1 cellular context compared by ENCODE assay signal in the genomic region with DNA sequence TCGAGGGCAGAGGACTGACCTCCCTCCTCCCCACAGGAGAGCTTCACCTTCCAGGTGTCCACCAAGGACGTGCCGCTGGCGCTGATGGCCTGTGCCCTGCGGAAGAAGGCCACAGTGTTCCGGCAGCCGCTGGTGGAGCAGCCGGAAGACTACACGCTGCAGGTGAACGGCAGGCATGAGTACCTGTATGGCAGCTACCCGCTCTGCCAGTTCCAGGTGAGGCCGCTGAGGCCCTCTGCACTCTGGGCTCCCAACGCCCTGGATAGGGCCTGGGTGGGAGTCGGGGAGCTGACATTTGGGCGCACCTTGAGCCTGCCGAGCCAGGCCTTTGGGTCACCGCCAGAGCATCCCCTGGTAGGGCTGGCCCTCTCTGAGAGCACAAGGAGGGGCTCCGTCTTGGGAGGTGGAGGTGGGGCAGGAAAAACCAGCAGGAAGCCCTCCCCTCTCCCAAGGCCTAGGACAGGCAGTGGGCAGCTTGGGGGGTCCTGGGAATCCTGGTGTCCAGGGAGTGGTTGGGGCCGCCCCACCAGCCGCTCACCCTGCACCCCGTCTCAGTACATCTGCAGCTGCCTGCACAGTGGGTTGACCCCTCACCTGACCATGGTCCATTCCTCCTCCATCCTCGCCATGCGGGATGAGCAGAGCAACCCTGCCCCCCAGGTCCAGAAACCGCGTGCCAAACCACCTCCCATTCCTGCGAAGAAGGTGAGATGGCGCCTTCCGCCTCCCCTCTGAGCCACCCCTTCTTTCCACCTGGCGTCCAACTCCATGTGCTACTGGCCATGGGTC.
TF ChIP-seq lines count a peak whose summit lies in the region.

No MANE protein-coding gene starts in this region.

TF ChIP-seq in K562, 482 proteins besides CTCF, POLR2A, EP300 and RAD21 (continued from another document and continues in another):
- TF ChIP-seq, protein P1, sequence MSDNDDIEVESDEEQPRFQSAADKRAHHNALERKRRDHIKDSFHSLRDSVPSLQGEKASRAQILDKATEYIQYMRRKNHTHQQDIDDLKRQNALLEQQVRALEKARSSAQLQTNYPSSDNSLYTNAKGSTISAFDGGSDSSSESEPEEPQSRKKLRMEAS (CRISPR knock-in tag; IDR thresholded peaks at IDR 0.05) = peak; percentile 78; the same call in 1 of the 2 replicates
- TF ChIP-seq TAF7 (tag; IDR thresholded peaks at IDR 0.05) (no peak), SIN3A (IDR thresholded peaks at IDR 0.05; ENCODE audit: borderline replicate concordance in 2 of 2, control insufficient read depth in 1 of 2, low read depth in 2 of 2, low read length in 2 of 2) (no peak), MAZ (CRISPR knock-in tag; conservative IDR thresholded peaks at IDR 0.05 in 1 of 2, IDR thresholded peaks at IDR 0.05 in 1 of 2) (no peak), SMARCA4 (IDR thresholded peaks at IDR 0.05) (no peak), MTA1 (IDR thresholded peaks at IDR 0.05; ENCODE audit: borderline replicate concordance) (no peak), PTRF (tag; IDR thresholded peaks at IDR 0.05) (no peak), BRD4 (IDR thresholded peaks at IDR 0.05) (no peak), KLF1 (tag; IDR thresholded peaks at IDR 0.05) (no peak), LCOR (CRISPR knock-in tag; IDR thresholded peaks at IDR 0.05) (no peak), WHSC1 (IDR thresholded peaks at IDR 0.05; ENCODE audit: low read length) (no peak), RFX7 (CRISPR knock-in tag; IDR thresholded peaks at IDR 0.05) (no peak), COPS2 (conservative IDR thresholded peaks at IDR 0.05) (no peak), MAFK (IDR thresholded peaks at IDR 0.05; ENCODE audit: low read length) (no peak), ARHGAP35 (IDR thresholded peaks at IDR 0.05; ENCODE audit: partially characterized antibody) (no peak), DACH1 (IDR thresholded peaks at IDR 0.05; ENCODE audit: partially characterized antibody) (no peak), TBP (optimal IDR thresholded peaks at IDR 0.05; ENCODE audit: low read depth, low read length) (no peak), RB1 (IDR thresholded peaks at IDR 0.05; ENCODE audit: low read depth) (no peak; the same call in 1 of the 2 replicates), SUPT5H (IDR thresholded peaks at IDR 0.05) (no peak), GTF2F1 (IDR thresholded peaks at IDR 0.05; ENCODE audit: low read depth, low read length) (no peak), ZFP1 (CRISPR knock-in tag; IDR thresholded peaks at IDR 0.05) (no peak), STAG1 (CRISPR knock-in tag; IDR thresholded peaks at IDR 0.05; ENCODE audit: borderline replicate concordance) (no peak), ERF (CRISPR knock-in tag; IDR thresholded peaks at IDR 0.05) (peak; percentile 64), XRCC4 (IDR thresholded peaks at IDR 0.05; ENCODE audit: extremely low read depth, insufficient read depth, insufficient read length) (no peak), ZFX (CRISPR knock-in tag; IDR thresholded peaks at IDR 0.05) (no peak), U2AF1 (optimal IDR thresholded peaks at IDR 0.05; ENCODE audit: low read depth, low read length) (no peak), ZNF24 (IDR thresholded peaks at IDR 0.05) (no peak), HMGN3 (IDR thresholded peaks at IDR 0.05; ENCODE audit: borderline replicate concordance, extremely low read depth, insufficient read length, low read depth, low read length) (no peak), SMARCC2 (IDR thresholded peaks at IDR 0.05; ENCODE audit: low read depth) (no peak), RAD51 (IDR thresholded peaks at IDR 0.05; ENCODE audit: borderline replicate concordance, low read depth) (no peak), PHF20 (IDR thresholded peaks at IDR 0.05; ENCODE audit: partially characterized antibody) (no peak), TBL1XR1 (IDR thresholded peaks at IDR 0.05; ENCODE audit: low read length in 2 of 2) (0 out of 4 replicates have a peak, but pooled peaks of 1 of the 2 experiments have one; percentile 13), SNRNP70 (optimal IDR thresholded peaks at IDR 0.05; ENCODE audit: low read depth, low read length) (no peak), RBM17 (IDR thresholded peaks at IDR 0.05; ENCODE audit: borderline replicate concordance, low read depth, low read length) (no peak), ZNF232 (CRISPR knock-in tag; IDR thresholded peaks at IDR 0.05) (no peak), HDGF (IDR thresholded peaks at IDR 0.05) (no peak), ZNF253 (CRISPR knock-in tag; conservative IDR thresholded peaks at IDR 0.05) (no peak)
- TF ChIP-seq, protein P2, sequence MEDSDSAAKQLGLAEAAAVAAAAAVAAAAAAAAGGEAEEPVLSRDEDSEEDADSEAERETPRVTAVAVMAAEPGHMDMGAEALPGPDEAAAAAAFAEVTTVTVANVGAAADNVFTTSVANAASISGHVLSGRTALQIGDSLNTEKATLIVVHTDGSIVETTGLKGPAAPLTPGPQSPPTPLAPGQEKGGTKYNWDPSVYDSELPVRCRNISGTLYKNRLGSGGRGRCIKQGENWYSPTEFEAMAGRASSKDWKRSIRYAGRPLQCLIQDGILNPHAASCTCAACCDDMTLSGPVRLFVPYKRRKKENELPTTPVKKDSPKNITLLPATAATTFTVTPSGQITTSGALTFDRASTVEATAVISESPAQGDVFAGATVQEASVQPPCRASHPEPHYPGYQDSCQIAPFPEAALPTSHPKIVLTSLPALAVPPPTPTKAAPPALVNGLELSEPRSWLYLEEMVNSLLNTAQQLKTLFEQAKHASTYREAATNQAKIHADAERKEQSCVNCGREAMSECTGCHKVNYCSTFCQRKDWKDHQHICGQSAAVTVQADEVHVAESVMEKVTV (CRISPR knock-in tag; IDR thresholded peaks at IDR 0.05) = no peak
- TF ChIP-seq, protein P3, sequence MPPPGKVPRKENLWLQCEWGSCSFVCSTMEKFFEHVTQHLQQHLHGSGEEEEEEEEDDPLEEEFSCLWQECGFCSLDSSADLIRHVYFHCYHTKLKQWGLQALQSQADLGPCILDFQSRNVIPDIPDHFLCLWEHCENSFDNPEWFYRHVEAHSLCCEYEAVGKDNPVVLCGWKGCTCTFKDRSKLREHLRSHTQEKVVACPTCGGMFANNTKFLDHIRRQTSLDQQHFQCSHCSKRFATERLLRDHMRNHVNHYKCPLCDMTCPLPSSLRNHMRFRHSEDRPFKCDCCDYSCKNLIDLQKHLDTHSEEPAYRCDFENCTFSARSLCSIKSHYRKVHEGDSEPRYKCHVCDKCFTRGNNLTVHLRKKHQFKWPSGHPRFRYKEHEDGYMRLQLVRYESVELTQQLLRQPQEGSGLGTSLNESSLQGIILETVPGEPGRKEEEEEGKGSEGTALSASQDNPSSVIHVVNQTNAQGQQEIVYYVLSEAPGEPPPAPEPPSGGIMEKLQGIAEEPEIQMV (tag; conservative IDR thresholded peaks at IDR 0.05; ENCODE audit: low read depth) = 0 out of 2 replicates have a peak, but pooled peaks have one; percentile 22
- TF ChIP-seq, protein P4, sequence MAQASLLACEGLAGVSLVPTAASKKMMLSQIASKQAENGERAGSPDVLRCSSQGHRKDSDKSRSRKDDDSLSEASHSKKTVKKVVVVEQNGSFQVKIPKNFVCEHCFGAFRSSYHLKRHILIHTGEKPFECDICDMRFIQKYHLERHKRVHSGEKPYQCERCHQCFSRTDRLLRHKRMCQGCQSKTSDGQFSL (CRISPR knock-in tag; IDR thresholded peaks at IDR 0.05) = no peak
- TF ChIP-seq, protein P4 (tag; IDR thresholded peaks at IDR 0.05) = no peak
- TF ChIP-seq, protein P5, sequence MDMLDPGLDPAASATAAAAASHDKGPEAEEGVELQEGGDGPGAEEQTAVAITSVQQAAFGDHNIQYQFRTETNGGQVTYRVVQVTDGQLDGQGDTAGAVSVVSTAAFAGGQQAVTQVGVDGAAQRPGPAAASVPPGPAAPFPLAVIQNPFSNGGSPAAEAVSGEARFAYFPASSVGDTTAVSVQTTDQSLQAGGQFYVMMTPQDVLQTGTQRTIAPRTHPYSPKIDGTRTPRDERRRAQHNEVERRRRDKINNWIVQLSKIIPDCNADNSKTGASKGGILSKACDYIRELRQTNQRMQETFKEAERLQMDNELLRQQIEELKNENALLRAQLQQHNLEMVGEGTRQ (CRISPR knock-in tag; IDR thresholded peaks at IDR 0.05) = no peak
- TF ChIP-seq, protein P6, sequence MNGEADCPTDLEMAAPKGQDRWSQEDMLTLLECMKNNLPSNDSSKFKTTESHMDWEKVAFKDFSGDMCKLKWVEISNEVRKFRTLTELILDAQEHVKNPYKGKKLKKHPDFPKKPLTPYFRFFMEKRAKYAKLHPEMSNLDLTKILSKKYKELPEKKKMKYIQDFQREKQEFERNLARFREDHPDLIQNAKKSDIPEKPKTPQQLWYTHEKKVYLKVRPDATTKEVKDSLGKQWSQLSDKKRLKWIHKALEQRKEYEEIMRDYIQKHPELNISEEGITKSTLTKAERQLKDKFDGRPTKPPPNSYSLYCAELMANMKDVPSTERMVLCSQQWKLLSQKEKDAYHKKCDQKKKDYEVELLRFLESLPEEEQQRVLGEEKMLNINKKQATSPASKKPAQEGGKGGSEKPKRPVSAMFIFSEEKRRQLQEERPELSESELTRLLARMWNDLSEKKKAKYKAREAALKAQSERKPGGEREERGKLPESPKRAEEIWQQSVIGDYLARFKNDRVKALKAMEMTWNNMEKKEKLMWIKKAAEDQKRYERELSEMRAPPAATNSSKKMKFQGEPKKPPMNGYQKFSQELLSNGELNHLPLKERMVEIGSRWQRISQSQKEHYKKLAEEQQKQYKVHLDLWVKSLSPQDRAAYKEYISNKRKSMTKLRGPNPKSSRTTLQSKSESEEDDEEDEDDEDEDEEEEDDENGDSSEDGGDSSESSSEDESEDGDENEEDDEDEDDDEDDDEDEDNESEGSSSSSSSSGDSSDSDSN (IDR thresholded peaks at IDR 0.05; ENCODE audit: borderline replicate concordance in 1 of 2, low read depth in 2 of 2, low read length in 2 of 2) = no peak
- TF ChIP-seq, protein P7, sequence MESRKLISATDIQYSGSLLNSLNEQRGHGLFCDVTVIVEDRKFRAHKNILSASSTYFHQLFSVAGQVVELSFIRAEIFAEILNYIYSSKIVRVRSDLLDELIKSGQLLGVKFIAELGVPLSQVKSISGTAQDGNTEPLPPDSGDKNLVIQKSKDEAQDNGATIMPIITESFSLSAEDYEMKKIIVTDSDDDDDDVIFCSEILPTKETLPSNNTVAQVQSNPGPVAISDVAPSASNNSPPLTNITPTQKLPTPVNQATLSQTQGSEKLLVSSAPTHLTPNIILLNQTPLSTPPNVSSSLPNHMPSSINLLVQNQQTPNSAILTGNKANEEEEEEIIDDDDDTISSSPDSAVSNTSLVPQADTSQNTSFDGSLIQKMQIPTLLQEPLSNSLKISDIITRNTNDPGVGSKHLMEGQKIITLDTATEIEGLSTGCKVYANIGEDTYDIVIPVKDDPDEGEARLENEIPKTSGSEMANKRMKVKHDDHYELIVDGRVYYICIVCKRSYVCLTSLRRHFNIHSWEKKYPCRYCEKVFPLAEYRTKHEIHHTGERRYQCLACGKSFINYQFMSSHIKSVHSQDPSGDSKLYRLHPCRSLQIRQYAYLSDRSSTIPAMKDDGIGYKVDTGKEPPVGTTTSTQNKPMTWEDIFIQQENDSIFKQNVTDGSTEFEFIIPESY (CRISPR knock-in tag; IDR thresholded peaks at IDR 0.05) = peak; percentile 85
- TF ChIP-seq, protein P8, sequence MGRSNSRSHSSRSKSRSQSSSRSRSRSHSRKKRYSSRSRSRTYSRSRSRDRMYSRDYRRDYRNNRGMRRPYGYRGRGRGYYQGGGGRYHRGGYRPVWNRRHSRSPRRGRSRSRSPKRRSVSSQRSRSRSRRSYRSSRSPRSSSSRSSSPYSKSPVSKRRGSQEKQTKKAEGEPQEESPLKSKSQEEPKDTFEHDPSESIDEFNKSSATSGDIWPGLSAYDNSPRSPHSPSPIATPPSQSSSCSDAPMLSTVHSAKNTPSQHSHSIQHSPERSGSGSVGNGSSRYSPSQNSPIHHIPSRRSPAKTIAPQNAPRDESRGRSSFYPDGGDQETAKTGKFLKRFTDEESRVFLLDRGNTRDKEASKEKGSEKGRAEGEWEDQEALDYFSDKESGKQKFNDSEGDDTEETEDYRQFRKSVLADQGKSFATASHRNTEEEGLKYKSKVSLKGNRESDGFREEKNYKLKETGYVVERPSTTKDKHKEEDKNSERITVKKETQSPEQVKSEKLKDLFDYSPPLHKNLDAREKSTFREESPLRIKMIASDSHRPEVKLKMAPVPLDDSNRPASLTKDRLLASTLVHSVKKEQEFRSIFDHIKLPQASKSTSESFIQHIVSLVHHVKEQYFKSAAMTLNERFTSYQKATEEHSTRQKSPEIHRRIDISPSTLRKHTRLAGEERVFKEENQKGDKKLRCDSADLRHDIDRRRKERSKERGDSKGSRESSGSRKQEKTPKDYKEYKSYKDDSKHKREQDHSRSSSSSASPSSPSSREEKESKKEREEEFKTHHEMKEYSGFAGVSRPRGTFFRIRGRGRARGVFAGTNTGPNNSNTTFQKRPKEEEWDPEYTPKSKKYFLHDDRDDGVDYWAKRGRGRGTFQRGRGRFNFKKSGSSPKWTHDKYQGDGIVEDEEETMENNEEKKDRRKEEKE (IDR thresholded peaks at IDR 0.05; ENCODE audit: borderline replicate concordance in 1 of 2, control insufficient read depth in 1 of 2, low read depth in 2 of 2, low read length in 1 of 2) = no peak
- TF ChIP-seq, protein P9, sequence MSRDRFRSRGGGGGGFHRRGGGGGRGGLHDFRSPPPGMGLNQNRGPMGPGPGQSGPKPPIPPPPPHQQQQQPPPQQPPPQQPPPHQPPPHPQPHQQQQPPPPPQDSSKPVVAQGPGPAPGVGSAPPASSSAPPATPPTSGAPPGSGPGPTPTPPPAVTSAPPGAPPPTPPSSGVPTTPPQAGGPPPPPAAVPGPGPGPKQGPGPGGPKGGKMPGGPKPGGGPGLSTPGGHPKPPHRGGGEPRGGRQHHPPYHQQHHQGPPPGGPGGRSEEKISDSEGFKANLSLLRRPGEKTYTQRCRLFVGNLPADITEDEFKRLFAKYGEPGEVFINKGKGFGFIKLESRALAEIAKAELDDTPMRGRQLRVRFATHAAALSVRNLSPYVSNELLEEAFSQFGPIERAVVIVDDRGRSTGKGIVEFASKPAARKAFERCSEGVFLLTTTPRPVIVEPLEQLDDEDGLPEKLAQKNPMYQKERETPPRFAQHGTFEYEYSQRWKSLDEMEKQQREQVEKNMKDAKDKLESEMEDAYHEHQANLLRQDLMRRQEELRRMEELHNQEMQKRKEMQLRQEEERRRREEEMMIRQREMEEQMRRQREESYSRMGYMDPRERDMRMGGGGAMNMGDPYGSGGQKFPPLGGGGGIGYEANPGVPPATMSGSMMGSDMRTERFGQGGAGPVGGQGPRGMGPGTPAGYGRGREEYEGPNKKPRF (IDR thresholded peaks at IDR 0.05; ENCODE audit: low read depth, low read length) = no peak
- TF ChIP-seq, protein P10, sequence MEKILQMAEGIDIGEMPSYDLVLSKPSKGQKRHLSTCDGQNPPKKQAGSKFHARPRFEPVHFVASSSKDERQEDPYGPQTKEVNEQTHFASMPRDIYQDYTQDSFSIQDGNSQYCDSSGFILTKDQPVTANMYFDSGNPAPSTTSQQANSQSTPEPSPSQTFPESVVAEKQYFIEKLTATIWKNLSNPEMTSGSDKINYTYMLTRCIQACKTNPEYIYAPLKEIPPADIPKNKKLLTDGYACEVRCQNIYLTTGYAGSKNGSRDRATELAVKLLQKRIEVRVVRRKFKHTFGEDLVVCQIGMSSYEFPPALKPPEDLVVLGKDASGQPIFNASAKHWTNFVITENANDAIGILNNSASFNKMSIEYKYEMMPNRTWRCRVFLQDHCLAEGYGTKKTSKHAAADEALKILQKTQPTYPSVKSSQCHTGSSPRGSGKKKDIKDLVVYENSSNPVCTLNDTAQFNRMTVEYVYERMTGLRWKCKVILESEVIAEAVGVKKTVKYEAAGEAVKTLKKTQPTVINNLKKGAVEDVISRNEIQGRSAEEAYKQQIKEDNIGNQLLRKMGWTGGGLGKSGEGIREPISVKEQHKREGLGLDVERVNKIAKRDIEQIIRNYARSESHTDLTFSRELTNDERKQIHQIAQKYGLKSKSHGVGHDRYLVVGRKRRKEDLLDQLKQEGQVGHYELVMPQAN (IDR thresholded peaks at IDR 0.05; ENCODE audit: borderline replicate concordance) = no peak
